19 cellular contexts compared by ENCODE assay signal in the genomic region with DNA sequence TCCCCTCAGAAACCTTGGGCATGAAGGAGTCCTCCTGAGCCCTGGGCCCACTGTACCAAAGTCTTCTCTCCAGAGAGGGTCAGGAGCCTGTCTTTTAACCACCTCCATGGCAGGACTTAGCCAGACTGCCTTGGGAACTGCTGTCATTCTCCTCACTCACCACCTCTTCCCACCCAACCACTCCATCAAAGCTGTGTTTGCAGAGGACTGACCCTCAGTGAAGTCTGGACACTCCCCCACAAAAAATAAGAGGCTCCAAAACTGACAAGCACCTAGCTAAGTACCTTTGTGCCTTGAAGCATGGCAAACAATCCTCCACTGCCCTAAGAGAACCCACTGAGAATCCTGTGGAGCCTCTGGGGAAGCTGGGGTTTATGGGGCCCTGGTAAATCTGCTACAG. TPM values are rescaled to one million over a fixed set of nuclear protein-coding genes. Genes with fewer than 3 reads are reported as not detected.
DNase-seq lines count a peak whose midpoint lies in the region; ATAC-seq and TF ChIP-seq lines count a peak whose summit lies in the region.
"Had no signal": no experiment of that assay in that cellular context is flagged by ENCODE, and none has a peak within 500 bp of the region (broad histone marks: within the 10 kb centered on the region; RNA-seq: fewer than 3 reads in every experiment).

No MANE protein-coding gene starts in this region.

- H3K36me3 Mint-ChIP-seq in CD8-positive, alpha-beta memory T cell, result peaks cover 0 to 3% (median 1%) of the 10 kb centered on the region in 3 donors
- no peaks in the 10 kb centered on the region for H3K36me3 Mint-ChIP-seq in activated T-helper 17 cell treated with anti-CD3 and anti-CD28 coated beads, Interleukin-2, amount 50 U/mL, for 72 hours (ENCODE audit: low read depth)
- no peaks in the 10 kb centered on the region for H3K36me3 Mint-ChIP-seq in naive B cell
- peaks cover 4% of the 10 kb centered on the region for H3K36me3 Mint-ChIP-seq in endothelial cell (ENCODE audit: low read depth, unreplicated experiment)

- CTCF ChIA-PET in CD8-positive, alpha-beta memory T cell (lab: Charles Lee), result interaction anchor here (0.7 to 4.9 kb wide), 3 partner anchors 9 to 309 kb away, joined by 3 to 43 read pairs (median 3); no protein-coding TSS in a partner anchor

- H3K27me3 Mint-ChIP-seq in CD8-positive, alpha-beta memory T cell, result no peaks in the 10 kb centered on the region
- no peaks in the 10 kb centered on the region for H3K27me3 Mint-ChIP-seq in activated T-helper 17 cell treated with anti-CD3 and anti-CD28 coated beads, Interleukin-2, amount 50 U/mL, for 72 hours
- H3K27me3 Mint-ChIP-seq in naive B cell (no peaks in the 10 kb centered on the region), endothelial cell (ENCODE audit: unreplicated experiment) (peaks cover 2% of the 10 kb centered on the region)

- peak overlapping the region in 4 of 8 donors; percentile 29 to 87 (median 56) for H3K27ac Mint-ChIP-seq in CD8-positive, alpha-beta memory T cell
- peak overlapping the region; percentile 46 for H3K27ac Mint-ChIP-seq in activated T-helper 17 cell treated with anti-CD3 and anti-CD28 coated beads, Interleukin-2, amount 50 U/mL, for 72 hours
- H3K27ac Mint-ChIP-seq in naive B cell (peak overlapping the region in 2 of 6 donors; percentile 37 to 41), endothelial cell (ENCODE audit: unreplicated experiment) (no peak overlapping the region)
- H3K27ac Mint-ChIP-seq: CD14-positive monocyte had no signal

- DNase-seq in CD8-positive, alpha-beta memory T cell, result no peak
- no peak for DNase-seq in naive B cell
- DNase-seq in endothelial cell (ENCODE audit: low spot score), result no peak
- DNase-seq in ureter (ENCODE audit: low spot score), result no peak
- no peak for DNase-seq in caudate nucleus (lab: John Stamatoyannopoulos, UW)
- no peak for DNase-seq in NOMO-1 treated with dmso at 0.1 percent for 144 hours (lab: John Stamatoyannopoulos, UW; ENCODE audit: unreplicated experiment)
- DNase-seq: Calu3, EL, GOT3, NCI-H1417 treated with DMSO at 0.1 percent for 48 hours, NCI-H1930, NCI-H2171, NCI-H526, PC-9 had no signal

- H3K9ac ChIP-seq in BLaER1, result no peak overlapping the region

- H3K27ac ChIP-seq in BLaER1 (no peak overlapping the region), caudate nucleus (ENCODE audit: low read depth, low read length) (no peak overlapping the region)
- H3K27ac ChIP-seq in CD8-positive, alpha-beta memory T cell (ENCODE audit: low read depth, low read length), result no peak overlapping the region
- H3K27ac ChIP-seq: HL-60, PC-9 had no signal

- H3K36me3 ChIP-seq in BLaER1, result no peaks in the 10 kb centered on the region
- no peaks in the 10 kb centered on the region for H3K36me3 ChIP-seq in CD8-positive, alpha-beta memory T cell (ENCODE audit: insufficient read depth, low read length)

- peak overlapping the region in 5 of 7 donors; percentile 6 to 74 (median 24) for H3K4me3 Mint-ChIP-seq in CD8-positive, alpha-beta memory T cell
- H3K4me3 Mint-ChIP-seq in activated T-helper 17 cell treated with anti-CD3 and anti-CD28 coated beads, Interleukin-2, amount 50 U/mL, for 72 hours, result no peak overlapping the region
- H3K4me3 Mint-ChIP-seq in naive B cell (peak overlapping the region in 5 of 8 donors; percentile 22 to 69 (median 37)), endothelial cell (ENCODE audit: unreplicated experiment) (no peak overlapping the region)

- H3K9me3 ChIP-seq in BLaER1, result no peaks in the 10 kb centered on the region
- no peaks in the 10 kb centered on the region for H3K9me3 ChIP-seq in CD8-positive, alpha-beta memory T cell (ENCODE audit: low read length)

- peaks cover 52% of the 10 kb centered on the region for H3K4me1 ChIP-seq in BLaER1
- peaks cover 28% of the 10 kb centered on the region for H3K4me1 ChIP-seq in CD8-positive, alpha-beta memory T cell (ENCODE audit: insufficient read depth, low read length)

- no peak for ATAC-seq in activated T-helper 17 cell treated with anti-CD3 and anti-CD28 coated beads, Interleukin-2, amount 50 U/mL, for 72 hours (replicated peaks)
- ATAC-seq in naive B cell (ENCODE audit: low read depth in 2 of 2), result no peak
- ATAC-seq: GM12878 had no signal

- POLR2A ChIA-PET in CD8-positive, alpha-beta memory T cell (lab: Charles Lee), result no interaction called here

- H3K27me3 ChIP-seq in BLaER1, result no peaks in the 10 kb centered on the region
- no peaks in the 10 kb centered on the region for H3K27me3 ChIP-seq in CD8-positive, alpha-beta memory T cell (ENCODE audit: insufficient read depth, low read length, poor library complexity, severe bottlenecking)

- no peak overlapping the region for H3K4me3 ChIP-seq in BLaER1
- no peak overlapping the region for H3K4me3 ChIP-seq in CD8-positive, alpha-beta memory T cell (ENCODE audit: low read length)
- H3K4me3 ChIP-seq: GM12878, PC-9 had no signal

- TF ChIP-seq CTCF in endothelial cell (IDR thresholded peaks at IDR 0.05; ENCODE audit: unreplicated experiment), result no peak

- peak overlapping the region; percentile 96; the same call in 1 of the 2 replicates for H3K4me2 ChIP-seq in BLaER1
- H3K4me2 ChIP-seq: PC-9 had no signal

- H3K9me3 Mint-ChIP-seq in CD8-positive, alpha-beta memory T cell, result no peaks in the 10 kb centered on the region
- no peaks in the 10 kb centered on the region for H3K9me3 Mint-ChIP-seq in activated T-helper 17 cell treated with anti-CD3 and anti-CD28 coated beads, Interleukin-2, amount 50 U/mL, for 72 hours
- H3K9me3 Mint-ChIP-seq in naive B cell, result no peaks in the 10 kb centered on the region
- no peaks in the 10 kb centered on the region for H3K9me3 Mint-ChIP-seq in endothelial cell (ENCODE audit: unreplicated experiment)

- H4K20me1 ChIP-seq in BLaER1, result peaks cover 24% of the 10 kb centered on the region

- peaks cover 25 to 37% (median 25%) of the 10 kb centered on the region in 3 donors for H3K4me1 Mint-ChIP-seq in CD8-positive, alpha-beta memory T cell
- H3K4me1 Mint-ChIP-seq in activated T-helper 17 cell treated with anti-CD3 and anti-CD28 coated beads, Interleukin-2, amount 50 U/mL, for 72 hours, result peaks cover 8% of the 10 kb centered on the region
- peaks cover 16 to 60% (median 40%) of the 10 kb centered on the region in 3 donors for H3K4me1 Mint-ChIP-seq in naive B cell
- peaks cover 26% of the 10 kb centered on the region for H3K4me1 Mint-ChIP-seq in endothelial cell (ENCODE audit: unreplicated experiment)

RNA-seq across cellular contexts. Expression of a gene that starts 2.3 kb away (rescaled TPM):
- total RNA-seq in CD8-positive, alpha-beta memory T cell, result 10 to 100 TPM; 66.4 to 73.4 TPM
- polyA plus RNA-seq in CD8-positive, alpha-beta memory T cell, result 60.3 TPM
- total RNA-seq in activated T-helper 17 cell treated with anti-CD3 and anti-CD28 coated beads, Interleukin-2, amount 50 U/mL, for 72 hours, result 10 to 100 TPM; 44.0 to 73.3 TPM
- polyA plus RNA-seq in naive B cell (ENCODE audit: low read depth in 6 of 6), result 10 to 100 TPM; 16.7 to 54.1 (median 34.8) TPM
- 88.6 TPM for total RNA-seq in endothelial cell (ENCODE audit: unreplicated experiment)
- 139 TPM for total RNA-seq in ureter

RNA-seq across cellular contexts. Expression of a gene that starts 35.5 kb away (rescaled TPM):
- total RNA-seq in CD8-positive, alpha-beta memory T cell, result 10 to 100 TPM; 45.7 to 47.1 TPM
- 33.8 TPM for polyA plus RNA-seq in CD8-positive, alpha-beta memory T cell
- 10 to 100 TPM; 38.6 to 45.8 TPM for total RNA-seq in activated T-helper 17 cell treated with anti-CD3 and anti-CD28 coated beads, Interleukin-2, amount 50 U/mL, for 72 hours
- 10 to 100 TPM; 28.4 to 59.9 (median 38.7) TPM for polyA plus RNA-seq in naive B cell (ENCODE audit: low read depth in 6 of 6)
- total RNA-seq in endothelial cell (ENCODE audit: unreplicated experiment) (49.5 TPM), ureter (25.8 TPM)

Comparison
In these comparisons a context has a peak if more than half of its experiments do, and no peak if none do; other contexts are left out.
1. H3K4me3 Mint-ChIP-seq: peak in CD8-positive, alpha-beta memory T cell (5 of 7) and naive B cell (5 of 8); none in activated T-helper 17 cell treated with anti-CD3 and anti-CD28 coated beads, Interleukin-2, amount 50 U/mL, for 72 hours (single experiment) and endothelial cell (single experiment).